In the genomic region with DNA sequence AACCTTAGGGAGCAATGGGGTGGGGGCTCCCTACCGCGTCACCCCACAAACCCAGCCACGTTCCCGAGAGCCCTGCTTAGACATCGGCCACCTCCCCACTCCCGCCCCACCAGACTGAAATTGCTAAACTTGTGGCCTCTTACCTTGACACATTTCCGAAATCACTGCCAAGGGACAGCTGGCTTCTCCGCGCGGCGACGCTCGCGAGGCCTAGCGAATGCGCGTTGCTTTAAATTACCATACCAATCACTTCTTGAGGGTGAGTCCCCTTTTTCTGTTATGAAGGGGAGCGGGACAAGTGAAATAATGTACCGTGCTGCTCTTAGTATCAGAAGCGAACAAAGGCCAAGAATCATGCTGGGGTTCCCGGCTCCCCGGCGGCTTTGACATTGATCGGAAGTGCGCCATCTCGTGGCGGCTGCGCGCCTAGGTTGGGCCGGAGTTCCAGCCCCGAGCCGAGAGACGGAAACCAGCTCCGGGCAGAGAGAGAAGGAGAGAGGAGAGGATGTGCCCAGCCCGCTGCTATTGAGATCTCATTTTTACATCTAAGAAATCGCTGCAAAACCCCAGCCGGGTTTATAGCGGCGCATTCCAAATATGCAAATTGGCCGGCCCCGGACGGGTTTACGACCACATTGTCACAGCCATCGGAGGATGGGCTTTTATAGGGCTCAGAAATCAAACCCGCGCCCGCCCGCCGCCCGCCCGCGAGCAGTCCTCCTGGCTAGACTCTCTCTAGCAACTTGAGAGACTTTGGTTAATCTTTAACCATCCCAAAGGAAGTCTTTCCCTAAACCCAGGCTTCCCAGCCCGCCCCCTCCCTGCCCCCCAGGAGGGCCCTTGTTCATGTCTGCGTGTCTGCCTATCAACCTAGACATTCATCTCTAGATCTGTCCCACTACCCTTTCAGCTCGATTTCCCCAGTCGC, we compare ENCODE assay signal across 8 cellular contexts. TPM values are rescaled to one million over a fixed set of nuclear protein-coding genes. Genes with fewer than 3 reads are reported as not detected.
DNase-seq lines count a peak whose midpoint lies in the region; TF ChIP-seq lines count a peak whose summit lies in the region.

No MANE protein-coding gene starts in this region.

- H4K20me1 ChIP-seq in OCI-LY7 (ENCODE audit: insufficient read depth, low read length) = no peaks in the 10 kb centered on the region

- BruUV-seq in OCI-LY7 (replicated peaks; lab: Mats Ljungman, UMichigan) = no TSS peak

- H3K79me2 ChIP-seq in OCI-LY7 (ENCODE audit: insufficient read depth, low read depth, low read length) = no peaks in the 10 kb centered on the region

- intact Hi-C loops in OCI-LY7 (cut with micrococcal nuclease; ENCODE audit: unreplicated experiment) (no loop called here), posterior vena cava (cut with DNase I) (no loop called here)

- H3K4me2 ChIP-seq in OCI-LY7 (ENCODE audit: low read length) = peak overlapping the region; percentile 69

- no peaks in the 10 kb centered on the region for H3K36me3 ChIP-seq in OCI-LY7 (ENCODE audit: insufficient read depth, low read length)

- CTCF ChIA-PET in OCI-LY7 (lab: Charles Lee; ENCODE audit: unreplicated experiment) = interaction anchor here (0.7 kb wide), 1 partner anchor 22 kb away, joined by 3 read pairs; no protein-coding TSS in a partner anchor

- no peak overlapping the region for H2AFZ ChIP-seq in OCI-LY7 (ENCODE audit: low read length)

- no peaks in the 10 kb centered on the region for H3K9me3 ChIP-seq in OCI-LY7 (ENCODE audit: low read length)

- peak overlapping the region; percentile 49 for H3K4me3 ChIP-seq in OCI-LY7 (ENCODE audit: low read depth, low read length, poor library complexity, severe bottlenecking)

- POLR2A ChIA-PET in OCI-LY7 (lab: Charles Lee) = no interaction called here

- H3K27ac ChIP-seq in OCI-LY7 (ENCODE audit: low read depth, low read length, poor library complexity, severe bottlenecking) = no peak overlapping the region

- no peaks in the 10 kb centered on the region for H3K4me1 ChIP-seq in OCI-LY7 (ENCODE audit: insufficient read depth, low read length, poor library complexity, severe bottlenecking)

- DNase-seq in NCI-H524 (lab: John Stamatoyannopoulos, UW) (peak; percentile 34 to 60), NCI-H524 treated with DMSO at 0.1 percent for 48 hours (lab: John Stamatoyannopoulos, UW) (no peak), OCI-LY7 (ENCODE audit: low spot score) (peak; percentile 64), activated gamma-delta T cell treated with Interleukin-2 at 50 U/mL for 16 hours (peak; percentile 58), glomerular visceral epithelial cell (ENCODE audit: extremely low spot score) (peak; percentile 92), posterior vena cava (ENCODE audit: low spot score) (peak; percentile 91), COR-L47 (lab: John Stamatoyannopoulos, UW) (no peak), putamen (ENCODE audit: low spot score) (no peak)

- no peaks in the 10 kb centered on the region for H3K9me2 ChIP-seq in OCI-LY7 (ENCODE audit: insufficient read depth, low read length)

- peak; percentile 97 for TF ChIP-seq CTCF in OCI-LY7 (conservative IDR thresholded peaks at IDR 0.05; ENCODE audit: low read length)

RNA-seq across cellular contexts. Expression of a gene that starts 5.3 kb away (rescaled TPM):
- total RNA-seq in OCI-LY7 (2014; rRNA removed; shearing (Covaris generic)) = not detected in 2 replicates
- total RNA-seq in OCI-LY7 (2022) (not detected in 2 replicates), posterior vena cava (1 to 10 TPM in 1 of 2 donors, under 1 TPM in 1; 0.51 to 1.1 TPM)

RNA-seq across cellular contexts. Expression of a gene that starts 5.6 kb away (rescaled TPM):
- total RNA-seq in OCI-LY7 (2014; rRNA removed; shearing (Covaris generic)) = not detected in 2 replicates
- total RNA-seq in OCI-LY7 (2022) = not detected in 2 replicates
- total RNA-seq in posterior vena cava = 1 to 10 TPM; 8.9 to 9.2 TPM

RNA-seq across cellular contexts. Expression of a gene that starts 14.4 kb away (rescaled TPM):
- not detected in 2 replicates for total RNA-seq in OCI-LY7 (2014; rRNA removed; shearing (Covaris generic))
- total RNA-seq in OCI-LY7 (2022) (not detected in 2 replicates), posterior vena cava (1 to 10 TPM; 7.4 TPM)

RNA-seq across cellular contexts. Expression of a gene that starts 20.1 kb away (rescaled TPM):
- total RNA-seq in OCI-LY7 (2014; rRNA removed; shearing (Covaris generic)) = 0.15 and 0.54 TPM in 2 replicates
- total RNA-seq in OCI-LY7 (2022) (0.18 and 0.32 TPM in 2 replicates), posterior vena cava (under 1 TPM in 1 of 2 donors, not detected in 1; 0.14 TPM)

RNA-seq across cellular contexts. Expression of a gene that starts 23.3 kb away (rescaled TPM):
- 4.1 and 6.0 TPM in 2 replicates for total RNA-seq in OCI-LY7 (2014; rRNA removed; shearing (Covaris generic))
- total RNA-seq in OCI-LY7 (2022) = 0.42 and 1.2 TPM in 2 replicates
- total RNA-seq in posterior vena cava = 1 to 10 TPM; 6.2 to 6.7 TPM

Comparison
In these comparisons a context has a peak if more than half of its experiments do, and no peak if none do; other contexts are left out.
1. DNase-seq: peak in NCI-H524 (2 of 2), OCI-LY7 (single experiment), activated gamma-delta T cell treated with Interleukin-2 at 50 U/mL for 16 hours (single experiment), glomerular visceral epithelial cell (single experiment) and posterior vena cava (single experiment); none in NCI-H524 treated with DMSO at 0.1 percent for 48 hours (single experiment), COR-L47 (single experiment) and putamen (single experiment).
2. RNA of a gene that starts 5.6 kb away (total RNA-seq): 8.9 to 9.2 TPM in posterior vena cava; not detected in OCI-LY7; every median in the first group is over 4 times any median in the second.
3. RNA of a gene that starts 14.4 kb away (total RNA-seq): 7.4 TPM in posterior vena cava; not detected in OCI-LY7; every median in the first group is over 4 times any median in the second.